In genomic region chr5:33422191-33422590, GRCh38 we compare ENCODE assay signal across 2 cellular contexts.
TF ChIP-seq lines count a peak whose summit lies in the region.

No MANE protein-coding gene starts in this region.

TF ChIP-seq in A549, 52 proteins besides CTCF, POLR2A, EP300 and RAD21:
- TF ChIP-seq CHD2 (IDR thresholded peaks at IDR 0.05; ENCODE audit: low read length, partially characterized antibody) = no peak

TF ChIP-seq in IMR-90, 13 proteins besides CTCF, POLR2A, EP300 and RAD21:
- TF ChIP-seq USF2 (IDR thresholded peaks at IDR 0.05; ENCODE audit: low read depth, low read length) (no peak), SMC3 (IDR thresholded peaks at IDR 0.05; ENCODE audit: low read depth, low read length) (no peak), MAZ (IDR thresholded peaks at IDR 0.05; ENCODE audit: borderline replicate concordance, low read depth, low read length) (no peak), CEBPB (IDR thresholded peaks at IDR 0.05; ENCODE audit: low read depth, low read length) (no peak)
